ENCODE assay signal across 9 cellular contexts in the genomic region with DNA sequence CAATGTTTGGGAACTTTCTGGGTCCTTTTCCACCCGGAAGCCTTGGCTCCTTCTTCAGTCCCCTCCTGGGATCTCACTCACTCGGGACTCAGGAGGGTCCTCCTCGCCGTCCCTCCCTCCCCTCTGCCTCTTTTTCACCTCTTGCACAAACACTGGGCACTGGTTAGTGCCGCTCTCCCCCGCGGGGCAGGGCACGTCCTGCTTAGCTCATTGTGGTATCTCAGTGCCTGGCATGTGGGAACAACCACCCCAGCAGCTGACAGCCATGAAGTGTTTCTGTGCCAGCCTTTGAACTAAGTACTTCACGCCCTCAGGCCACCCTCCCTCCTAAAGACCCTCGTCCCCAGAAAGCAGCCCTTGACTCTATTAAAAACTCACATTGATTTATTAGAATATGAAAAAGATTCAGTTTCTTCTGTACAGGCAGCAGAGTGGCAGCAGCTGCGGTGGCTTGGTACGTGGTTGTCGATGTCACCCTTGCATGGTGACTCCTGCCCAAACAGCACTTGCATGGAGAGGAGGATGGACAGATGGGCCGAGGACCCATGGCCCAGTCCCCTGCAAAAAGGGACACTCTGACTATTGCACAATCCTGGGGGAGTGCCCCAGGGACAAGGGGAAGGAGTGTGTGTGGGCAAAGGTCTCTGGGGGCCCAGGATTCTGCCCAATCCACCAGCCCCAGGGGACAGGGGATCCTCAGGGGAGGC. TPM values are rescaled to one million over a fixed set of nuclear protein-coding genes. Genes with fewer than 3 reads are reported as not detected.
A peak's percentile ranks its signal among the peaks of the same experiment; 100 is the strongest.
DNase-seq lines count a peak whose midpoint lies in the region; FAIRE-seq and TF ChIP-seq lines count a peak whose summit lies in the region.
"Had no signal": no experiment of that assay in that cellular context is flagged by ENCODE, and none has a peak within 500 bp of the region (broad histone marks: within the 10 kb centered on the region; RNA-seq: fewer than 3 reads in every experiment).

No MANE protein-coding gene starts in this region.

- TF ChIP-seq CTCF in foreskin fibroblast (IDR thresholded peaks at IDR 0.05; ENCODE audit: low read depth, low read length) (no peak), ovary (IDR thresholded peaks at IDR 0.05) (no peak)

- FAIRE-seq in GM12892 (lab: Jason Lieb, UNC): no peak

- no peaks in the 10 kb centered on the region for H3K27me3 ChIP-seq in ovary

- intact Hi-C loops in ovary (cut with DNase I): loop anchor here in 3 of 4 donors (5.0 kb wide), 1 partner anchor 101 kb away; no protein-coding TSS in a partner anchor

- WGBS in ovary, 3 donors: 61 to 72% (median 72%) methylated on average over 14 of the region's 14 CpGs

- DNase-seq in DMS153 treated with DMSO at 0.1 percent for 48 hours (lab: John Stamatoyannopoulos, UW; ENCODE audit: unreplicated experiment) (peak; percentile 70), RPMI7951 (ENCODE audit: low read depth) (peak; percentile 43), foreskin fibroblast (peak; percentile 32 to 57), ovary (peak in 1 of 5 donors; percentile 50), GM12892 (ENCODE audit: insufficient read length) (no peak), 8988T (no peak), T-helper 1 cell (no peak), globus pallidus (ENCODE audit: low spot score) (no peak)
- DNase-seq: activated CD4-positive, alpha-beta T cell treated with anti-CD3 and anti-CD28 coated beads, Interleukin-2, amount 50 U/mL, for 1 hour had no signal

- no peak for TF ChIP-seq EP300 in ovary (IDR thresholded peaks at IDR 0.05)

- no peaks in the 10 kb centered on the region for H3K9me3 ChIP-seq in ovary

- H3K4me1 ChIP-seq in ovary (ENCODE audit: insufficient read depth): peaks cover 4% of the 10 kb centered on the region

- H3K27ac ChIP-seq in ovary: peak overlapping the region; percentile 83 to 87

- H3K36me3 ChIP-seq in ovary: no peaks in the 10 kb centered on the region

- no peak overlapping the region for H3K4me3 ChIP-seq in foreskin fibroblast (ENCODE audit: low read depth in 1 of 2, low read length in 2 of 2)
- H3K4me3 ChIP-seq in ovary: no peak overlapping the region

- TF ChIP-seq POLR2A in ovary (IDR thresholded peaks at IDR 0.05) (no peak), GM12892 (IDR thresholded peaks at IDR 0.05; ENCODE audit: low read depth, low read length) (no peak)

RNA-seq across cellular contexts. Expression of a gene that starts 56.3 kb away (rescaled TPM):
- 11.1 and 11.4 TPM in 2 replicates for total RNA-seq in RPMI7951 (2014; rRNA removed; shearing (Covaris generic))
- total RNA-seq in ovary: 10 to 100 TPM in 5 of 7 donors, 1 to 10 TPM in 2; 8.6 to 33.7 (median 14.8) TPM
- 10 to 100 TPM; 10.6 to 22.0 TPM for polyA plus RNA-seq in ovary
- polyA plus RNA-seq in GM12892 (2012; ENCODE audit: missing spikeins): 4.9 TPM

Comparison
In these comparisons a context has a peak if more than half of its experiments do, and no peak if none do; other contexts are left out.
1. DNase-seq: peak in DMS153 treated with DMSO at 0.1 percent for 48 hours (single experiment), RPMI7951 (single experiment) and foreskin fibroblast (2 of 2); none in GM12892 (single experiment), 8988T (single experiment), T-helper 1 cell (0 of 5) and globus pallidus (single experiment).